In genomic region chr6:169785566-169785965, GRCh38 we compare ENCODE assay signal across 29 cellular contexts.
"Had no signal": no experiment of that assay in that cellular context is flagged by ENCODE, and none has a peak within 500 bp of the region (broad histone marks: within the 10 kb centered on the region; RNA-seq: fewer than 3 reads in every experiment).

No MANE protein-coding gene starts in this region.

- ATAC-seq: heart left ventricle; left cardiac atrium; left lobe of liver; lower lobe of right lung; natural killer cell; right lobe of liver; stimulated activated memory B cell treated with anti-CD40 and anti-IgM and Interleukin-4, amounts not matched to agents 10 μg/mL and 1 μg/mL and 100 μg/mL, for 72 hours; stimulated activated naive CD8-positive, alpha-beta T cell treated with anti-CD3 and anti-CD28 coated beads, Interleukin-15, amount 100 ng/mL, for 72 hours; upper lobe of right lung had no signal

- H3K27ac ChIP-seq: heart left ventricle, hepatocyte, lower lobe of right lung, neural progenitor cell, neutrophil, ovary, right atrium auricular region, right lobe of liver, thyroid gland, transverse colon, upper lobe of right lung had no signal

- H3K9me3 Mint-ChIP-seq: naive B cell; natural killer cell; neural progenitor cell; stimulated activated memory B cell treated with anti-CD40 and anti-IgM and Interleukin-4, amounts not matched to agents 10 μg/mL and 1 μg/mL and 100 μg/mL, for 72 hours had no signal

- DNase-seq: heart left ventricle; kidney glomerular epithelial cell; left cardiac atrium; lower lobe of right lung; mammary epithelial cell; mesenchymal stem cell; naive B cell; natural killer cell; nephron progenitor cell; occipital lobe; stimulated activated CD4-positive, alpha-beta T cell treated with anti-CD3 and anti-CD28 coated beads, Interleukin-1b, Interleukin-23, amount 100 ng/mL, for 48 hours; stimulated activated CD4-positive, alpha-beta T cell treated with anti-CD3 and anti-CD28 coated beads, Interleukin-2, amount 100 ng/mL, for 48 hours; stimulated activated CD4-positive, alpha-beta T cell treated with anti-CD3 and anti-CD28 coated beads, Interleukin-4, amount 100 ng/mL, for 4 hours; stimulated activated naive CD4-positive, alpha-beta T cell treated with Interleukin-2 at 50 U/mL for 16 hours; stimulated activated naive CD8-positive, alpha-beta T cell treated with anti-CD3 and anti-CD28 coated beads, Interleukin-15, amount 100 ng/mL, for 72 hours; substantia nigra; thyroid gland; transverse colon had no signal

- H3K4me3 Mint-ChIP-seq: mesothelial cell of epicardium; naive B cell; natural killer cell; nephron progenitor cell; neural progenitor cell; stimulated activated memory B cell treated with anti-CD40 and anti-IgM and Interleukin-4, amounts not matched to agents 10 μg/mL and 1 μg/mL and 100 μg/mL, for 72 hours; stimulated activated naive CD8-positive, alpha-beta T cell treated with anti-CD3 and anti-CD28 coated beads, Interleukin-15, amount 100 ng/mL, for 72 hours had no signal

- H3K36me3 Mint-ChIP-seq: naive B cell, natural killer cell had no signal

- H3K27ac Mint-ChIP-seq: mesothelial cell of epicardium; naive B cell; natural killer cell; nephron progenitor cell; neural progenitor cell; stimulated activated memory B cell treated with anti-CD40 and anti-IgM and Interleukin-4, amounts not matched to agents 10 μg/mL and 1 μg/mL and 100 μg/mL, for 72 hours; stimulated activated naive CD8-positive, alpha-beta T cell treated with anti-CD3 and anti-CD28 coated beads, Interleukin-15, amount 100 ng/mL, for 72 hours had no signal

- H3K27me3 Mint-ChIP-seq: progenitor cell of endocrine pancreas had no signal
